2 cellular contexts compared by ENCODE assay signal in the genomic region with DNA sequence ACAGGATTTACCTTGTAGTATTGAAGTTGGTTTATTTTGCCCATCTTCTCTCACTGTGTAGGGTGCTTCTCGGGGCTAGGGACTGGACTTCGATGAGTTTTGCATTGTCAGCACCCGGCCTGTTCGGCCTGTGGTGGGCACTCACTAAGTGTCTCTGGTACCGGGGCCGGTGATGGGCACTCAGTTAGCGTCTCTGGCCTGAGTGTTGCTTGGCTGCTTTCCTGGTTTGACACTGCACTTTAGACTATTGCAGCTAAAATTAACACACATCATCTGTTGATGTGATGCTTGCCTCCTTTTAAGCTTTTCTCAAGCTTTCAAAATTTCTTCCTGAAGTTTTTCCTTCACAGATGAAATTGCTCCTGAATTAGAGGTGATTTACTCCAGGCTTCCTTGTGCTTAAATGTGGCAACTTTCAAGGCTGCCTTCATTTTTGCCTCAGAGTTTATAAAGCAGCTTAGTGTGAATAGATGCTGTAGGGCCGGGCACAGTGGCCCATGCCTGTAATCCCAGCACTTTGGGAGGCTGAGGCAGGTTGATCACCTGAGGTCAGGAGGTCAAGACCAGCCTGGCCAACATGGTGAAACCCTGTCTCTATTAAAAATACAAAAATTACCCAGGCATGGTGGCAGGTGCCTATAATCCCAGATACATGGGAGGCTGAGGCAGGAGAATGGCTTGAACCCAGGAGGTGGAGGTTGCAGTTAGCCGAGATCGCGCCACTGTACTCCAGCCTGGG.
A peak's percentile ranks its signal among the peaks of the same experiment; 100 is the strongest.
TF ChIP-seq lines count a peak whose summit lies in the region.

No MANE protein-coding gene starts in this region.

TF ChIP-seq in GM12891, 5 proteins besides CTCF, POLR2A, EP300 and RAD21 (continued from another document):
- no peak for TF ChIP-seq SPI1 (IDR thresholded peaks at IDR 0.05; ENCODE audit: low read depth, low read length)
- TF ChIP-seq TAF1 (IDR thresholded peaks at IDR 0.05; ENCODE audit: low read depth, low read length), result no peak

TF ChIP-seq in HepG2, 621 proteins besides CTCF, POLR2A, EP300 and RAD21 (continued from another document):
- TF ChIP-seq, protein P1, sequence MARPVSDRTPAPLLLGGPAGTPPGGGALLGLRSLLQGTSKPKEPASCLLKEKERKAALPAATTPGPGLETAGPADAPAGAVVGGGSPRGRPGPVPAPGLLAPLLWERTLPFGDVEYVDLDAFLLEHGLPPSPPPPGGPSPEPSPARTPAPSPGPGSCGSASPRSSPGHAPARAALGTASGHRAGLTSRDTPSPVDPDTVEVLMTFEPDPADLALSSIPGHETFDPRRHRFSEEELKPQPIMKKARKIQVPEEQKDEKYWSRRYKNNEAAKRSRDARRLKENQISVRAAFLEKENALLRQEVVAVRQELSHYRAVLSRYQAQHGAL (CRISPR knock-in tag; IDR thresholded peaks at IDR 0.05; ENCODE audit: not compliant biosample characterization), result no peak
- TF ChIP-seq, protein P2, sequence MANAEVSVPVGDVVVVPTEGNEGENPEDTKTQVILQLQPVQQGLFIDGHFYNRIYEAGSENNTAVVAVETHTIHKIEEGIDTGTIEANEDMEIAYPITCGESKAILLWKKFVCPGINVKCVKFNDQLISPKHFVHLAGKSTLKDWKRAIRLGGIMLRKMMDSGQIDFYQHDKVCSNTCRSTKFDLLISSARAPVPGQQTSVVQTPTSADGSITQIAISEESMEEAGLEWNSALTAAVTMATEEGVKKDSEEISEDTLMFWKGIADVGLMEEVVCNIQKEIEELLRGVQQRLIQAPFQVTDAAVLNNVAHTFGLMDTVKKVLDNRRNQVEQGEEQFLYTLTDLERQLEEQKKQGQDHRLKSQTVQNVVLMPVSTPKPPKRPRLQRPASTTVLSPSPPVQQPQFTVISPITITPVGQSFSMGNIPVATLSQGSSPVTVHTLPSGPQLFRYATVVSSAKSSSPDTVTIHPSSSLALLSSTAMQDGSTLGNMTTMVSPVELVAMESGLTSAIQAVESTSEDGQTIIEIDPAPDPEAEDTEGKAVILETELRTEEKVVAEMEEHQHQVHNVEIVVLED (CRISPR knock-in tag; IDR thresholded peaks at IDR 0.05; ENCODE audit: borderline replicate concordance), result no peak
- TF ChIP-seq ZNF7 (CRISPR knock-in tag; IDR thresholded peaks at IDR 0.05), result peak; percentile 71; the same call in 1 of the 2 replicates
- no peak for TF ChIP-seq KDM4B (CRISPR knock-in tag; IDR thresholded peaks at IDR 0.05)
- TF ChIP-seq, protein P3, sequence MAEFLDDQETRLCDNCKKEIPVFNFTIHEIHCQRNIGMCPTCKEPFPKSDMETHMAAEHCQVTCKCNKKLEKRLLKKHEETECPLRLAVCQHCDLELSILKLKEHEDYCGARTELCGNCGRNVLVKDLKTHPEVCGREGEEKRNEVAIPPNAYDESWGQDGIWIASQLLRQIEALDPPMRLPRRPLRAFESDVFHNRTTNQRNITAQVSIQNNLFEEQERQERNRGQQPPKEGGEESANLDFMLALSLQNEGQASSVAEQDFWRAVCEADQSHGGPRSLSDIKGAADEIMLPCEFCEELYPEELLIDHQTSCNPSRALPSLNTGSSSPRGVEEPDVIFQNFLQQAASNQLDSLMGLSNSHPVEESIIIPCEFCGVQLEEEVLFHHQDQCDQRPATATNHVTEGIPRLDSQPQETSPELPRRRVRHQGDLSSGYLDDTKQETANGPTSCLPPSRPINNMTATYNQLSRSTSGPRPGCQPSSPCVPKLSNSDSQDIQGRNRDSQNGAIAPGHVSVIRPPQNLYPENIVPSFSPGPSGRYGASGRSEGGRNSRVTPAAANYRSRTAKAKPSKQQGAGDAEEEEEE (CRISPR knock-in tag; IDR thresholded peaks at IDR 0.05; ENCODE audit: borderline replicate concordance), result no peak
- TF ChIP-seq, protein P4, sequence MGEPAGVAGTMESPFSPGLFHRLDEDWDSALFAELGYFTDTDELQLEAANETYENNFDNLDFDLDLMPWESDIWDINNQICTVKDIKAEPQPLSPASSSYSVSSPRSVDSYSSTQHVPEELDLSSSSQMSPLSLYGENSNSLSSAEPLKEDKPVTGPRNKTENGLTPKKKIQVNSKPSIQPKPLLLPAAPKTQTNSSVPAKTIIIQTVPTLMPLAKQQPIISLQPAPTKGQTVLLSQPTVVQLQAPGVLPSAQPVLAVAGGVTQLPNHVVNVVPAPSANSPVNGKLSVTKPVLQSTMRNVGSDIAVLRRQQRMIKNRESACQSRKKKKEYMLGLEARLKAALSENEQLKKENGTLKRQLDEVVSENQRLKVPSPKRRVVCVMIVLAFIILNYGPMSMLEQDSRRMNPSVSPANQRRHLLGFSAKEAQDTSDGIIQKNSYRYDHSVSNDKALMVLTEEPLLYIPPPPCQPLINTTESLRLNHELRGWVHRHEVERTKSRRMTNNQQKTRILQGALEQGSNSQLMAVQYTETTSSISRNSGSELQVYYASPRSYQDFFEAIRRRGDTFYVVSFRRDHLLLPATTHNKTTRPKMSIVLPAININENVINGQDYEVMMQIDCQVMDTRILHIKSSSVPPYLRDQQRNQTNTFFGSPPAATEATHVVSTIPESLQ (CRISPR knock-in tag; conservative IDR thresholded peaks at IDR 0.05), result no peak
- TF ChIP-seq RXRA (CRISPR knock-in tag; IDR thresholded peaks at IDR 0.05), result no peak
- peak; percentile 40; the same call in 1 of the 2 replicates for TF ChIP-seq MAFF (IDR thresholded peaks at IDR 0.05; ENCODE audit: low read depth, low read length)
- TF ChIP-seq XRCC5 (optimal IDR thresholded peaks at IDR 0.05; ENCODE audit: low read length), result no peak
- TF ChIP-seq, protein P5, sequence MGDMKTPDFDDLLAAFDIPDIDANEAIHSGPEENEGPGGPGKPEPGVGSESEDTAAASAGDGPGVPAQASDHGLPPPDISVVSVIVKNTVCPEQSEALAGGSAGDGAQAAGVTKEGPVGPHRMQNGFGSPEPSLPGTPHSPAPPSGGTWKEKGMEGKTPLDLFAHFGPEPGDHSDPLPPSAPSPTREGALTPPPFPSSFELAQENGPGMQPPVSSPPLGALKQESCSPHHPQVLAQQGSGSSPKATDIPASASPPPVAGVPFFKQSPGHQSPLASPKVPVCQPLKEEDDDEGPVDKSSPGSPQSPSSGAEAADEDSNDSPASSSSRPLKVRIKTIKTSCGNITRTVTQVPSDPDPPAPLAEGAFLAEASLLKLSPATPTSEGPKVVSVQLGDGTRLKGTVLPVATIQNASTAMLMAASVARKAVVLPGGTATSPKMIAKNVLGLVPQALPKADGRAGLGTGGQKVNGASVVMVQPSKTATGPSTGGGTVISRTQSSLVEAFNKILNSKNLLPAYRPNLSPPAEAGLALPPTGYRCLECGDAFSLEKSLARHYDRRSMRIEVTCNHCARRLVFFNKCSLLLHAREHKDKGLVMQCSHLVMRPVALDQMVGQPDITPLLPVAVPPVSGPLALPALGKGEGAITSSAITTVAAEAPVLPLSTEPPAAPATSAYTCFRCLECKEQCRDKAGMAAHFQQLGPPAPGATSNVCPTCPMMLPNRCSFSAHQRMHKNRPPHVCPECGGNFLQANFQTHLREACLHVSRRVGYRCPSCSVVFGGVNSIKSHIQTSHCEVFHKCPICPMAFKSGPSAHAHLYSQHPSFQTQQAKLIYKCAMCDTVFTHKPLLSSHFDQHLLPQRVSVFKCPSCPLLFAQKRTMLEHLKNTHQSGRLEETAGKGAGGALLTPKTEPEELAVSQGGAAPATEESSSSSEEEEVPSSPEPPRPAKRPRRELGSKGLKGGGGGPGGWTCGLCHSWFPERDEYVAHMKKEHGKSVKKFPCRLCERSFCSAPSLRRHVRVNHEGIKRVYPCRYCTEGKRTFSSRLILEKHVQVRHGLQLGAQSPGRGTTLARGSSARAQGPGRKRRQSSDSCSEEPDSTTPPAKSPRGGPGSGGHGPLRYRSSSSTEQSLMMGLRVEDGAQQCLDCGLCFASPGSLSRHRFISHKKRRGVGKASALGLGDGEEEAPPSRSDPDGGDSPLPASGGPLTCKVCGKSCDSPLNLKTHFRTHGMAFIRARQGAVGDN (CRISPR knock-in tag; IDR thresholded peaks at IDR 0.05), result 0 out of 2 replicates have a peak, but pooled peaks have one; percentile 13
- TF ChIP-seq NFATC3 (CRISPR knock-in tag; IDR thresholded peaks at IDR 0.05), result no peak
- no peak for TF ChIP-seq RBM22 (optimal IDR thresholded peaks at IDR 0.05; ENCODE audit: low read length)
- no peak for TF ChIP-seq ARNTL (CRISPR knock-in tag; IDR thresholded peaks at IDR 0.05)
